ENCODE assay signal across 1 cellular context in the genomic region with DNA sequence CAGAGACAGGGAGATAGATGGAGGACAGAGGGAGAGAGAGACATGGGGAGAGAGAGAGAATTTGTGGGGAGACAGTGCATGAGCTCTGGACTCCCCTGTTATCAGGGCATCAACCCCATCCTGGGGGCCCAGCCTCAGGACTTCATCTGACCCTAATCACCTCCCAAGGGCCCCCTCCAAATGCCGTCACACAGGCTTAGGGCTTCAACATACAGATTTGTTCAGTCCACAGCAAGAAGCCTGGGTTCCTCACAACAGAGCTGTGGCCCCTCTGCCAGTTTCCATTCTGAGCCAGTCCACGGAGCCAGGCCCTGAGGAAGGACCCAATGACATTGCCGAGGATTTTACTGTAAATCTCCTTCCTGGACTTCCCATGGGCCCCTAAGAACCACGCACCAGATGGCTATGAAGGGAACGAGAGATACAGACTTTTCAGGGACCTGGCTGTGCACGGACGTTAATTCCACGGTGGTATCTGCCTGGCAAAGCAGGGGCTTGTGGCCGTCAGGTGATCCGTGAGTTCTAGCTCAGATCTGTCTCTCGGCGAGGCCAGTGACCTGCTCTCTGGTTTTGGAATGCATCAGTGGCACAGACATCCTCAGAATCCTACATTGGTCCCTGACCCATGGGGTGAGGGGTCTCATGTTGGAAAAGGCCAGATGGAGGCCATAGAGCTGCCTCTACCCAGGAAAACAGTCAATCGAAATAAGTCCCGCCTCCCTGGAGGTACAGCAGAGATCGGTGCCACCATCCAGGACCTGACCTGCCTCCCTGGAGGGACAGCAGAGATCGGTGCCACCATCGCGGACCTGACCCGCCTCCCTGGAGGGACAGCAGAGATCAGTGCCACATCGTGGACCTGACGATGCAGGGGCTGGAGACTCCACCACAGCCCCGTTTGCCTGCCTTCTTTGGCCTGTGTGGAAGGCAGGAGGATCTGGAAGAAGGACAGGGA.
TF ChIP-seq lines count a peak whose summit lies in the region.

No MANE protein-coding gene starts in this region.

TF ChIP-seq in K562, 482 proteins besides CTCF, POLR2A, EP300 and RAD21:
- TF ChIP-seq XRCC4 (IDR thresholded peaks at IDR 0.05; ENCODE audit: extremely low read depth, insufficient read depth, insufficient read length) (no peak), ETS2 (tag; IDR thresholded peaks at IDR 0.05; ENCODE audit: borderline replicate concordance, poor library complexity, severe bottlenecking) (no peak), GTF2F1 (IDR thresholded peaks at IDR 0.05; ENCODE audit: low read depth, low read length) (no peak), ZBTB1 (CRISPR knock-in tag; IDR thresholded peaks at IDR 0.05; ENCODE audit: borderline replicate concordance, low read depth) (no peak), PTTG1 (tag; IDR thresholded peaks at IDR 0.05; ENCODE audit: low read depth) (no peak), KAT8 (IDR thresholded peaks at IDR 0.05; ENCODE audit: low read depth) (no peak), ZSCAN32 (CRISPR knock-in tag; IDR thresholded peaks at IDR 0.05) (no peak), RFX5 (IDR thresholded peaks at IDR 0.05; ENCODE audit: low read depth, low read length) (no peak), PML (IDR thresholded peaks at IDR 0.05; ENCODE audit: low read length) (no peak)
